ENCODE assay signal across 16 cellular contexts in genomic region chrX:139025822-139026221, GRCh38.
DNase-seq lines count a peak whose midpoint lies in the region; ATAC-seq and TF ChIP-seq lines count a peak whose summit lies in the region.
"Had no signal": no experiment of that assay in that cellular context is flagged by ENCODE, and none has a peak within 500 bp of the region (broad histone marks: within the 10 kb centered on the region; RNA-seq: fewer than 3 reads in every experiment).

No MANE protein-coding gene starts in this region.

- no peak overlapping the region for H2AFZ ChIP-seq in osteoblast (ENCODE audit: low read length)
- H2AFZ ChIP-seq: GM23248 had no signal

- H3K27me3 ChIP-seq in osteoblast (ENCODE audit: insufficient read depth, low read length) (no peaks in the 10 kb centered on the region), body of pancreas (no peaks in the 10 kb centered on the region)

- no peak overlapping the region for H3K4me2 ChIP-seq in osteoblast (ENCODE audit: insufficient read depth, low read length)
- H3K4me2 ChIP-seq: BLaER1 had no signal

- no peaks in the 10 kb centered on the region for H3K4me1 ChIP-seq in osteoblast (ENCODE audit: insufficient read depth, low read length)
- no peaks in the 10 kb centered on the region for H3K4me1 ChIP-seq in body of pancreas
- H3K4me1 ChIP-seq: BLaER1, Caco-2 had no signal

- peak; percentile 71 for ATAC-seq in esophagus mucosa
- ATAC-seq in body of pancreas: no peak
- ATAC-seq: GM12878, HCT116 had no signal

- TF ChIP-seq POLR2A in body of pancreas (IDR thresholded peaks at IDR 0.05): no peak

- H3K9me3 ChIP-seq in osteoblast (ENCODE audit: low read depth, low read length): no peaks in the 10 kb centered on the region
- no peaks in the 10 kb centered on the region for H3K9me3 ChIP-seq in body of pancreas
- H3K9me3 ChIP-seq: BLaER1, Caco-2 had no signal

- H3K36me3 ChIP-seq in osteoblast (ENCODE audit: insufficient read depth, low read length) (no peaks in the 10 kb centered on the region), body of pancreas (replicated peaks in 1 of 2; ENCODE audit: insufficient read depth in 1 of 2, low read depth in 2 of 2) (no peaks in the 10 kb centered on the region)
- H3K36me3 ChIP-seq: BLaER1 had no signal

- H3K27ac ChIP-seq in osteoblast (ENCODE audit: low read depth, low read length) (no peak overlapping the region), body of pancreas (no peak overlapping the region)
- H3K27ac ChIP-seq: BLaER1, GM23248 had no signal

- intact Hi-C loops in body of pancreas (cut with DNase I): no loop called here

- no peaks in the 10 kb centered on the region for H4K20me1 ChIP-seq in osteoblast (ENCODE audit: insufficient read depth, low read length)
- H4K20me1 ChIP-seq: BLaER1 had no signal

- H3K79me2 ChIP-seq in osteoblast (ENCODE audit: insufficient read depth, low read length): no peaks in the 10 kb centered on the region

- peak; percentile 50 for DNase-seq in DMS53 (lab: John Stamatoyannopoulos, UW)
- peak; percentile 20 for DNase-seq in M059J (ENCODE audit: low read depth)
- peak; percentile 3 for DNase-seq in osteoblast (ENCODE audit: insufficient read length, low spot score, missing footprints)
- DNase-seq in occipital lobe (lab: John Stamatoyannopoulos, UW): no peak
- DNase-seq in SIG-M5 (lab: John Stamatoyannopoulos, UW): no peak
- no peak for DNase-seq in Kasumi-1 (lab: John Stamatoyannopoulos, UW)
- DNase-seq in body of pancreas: no peak
- DNase-seq: 8988T; AML-193; Caco-2; CD8-positive, alpha-beta memory T cell; GM23248 had no signal

- no peak overlapping the region for H3K4me3 ChIP-seq in osteoblast (ENCODE audit: insufficient read depth, low read length)
- H3K4me3 ChIP-seq in body of pancreas: no peak overlapping the region
- H3K4me3 ChIP-seq: BLaER1, GM12878, GM23248 had no signal

- TF ChIP-seq CTCF in osteoblast (IDR thresholded peaks at IDR 0.05; ENCODE audit: extremely low read depth, low read depth, low read length): no peak
- no peak for TF ChIP-seq CTCF in body of pancreas (IDR thresholded peaks at IDR 0.05)

Comparison
In these comparisons a context has a peak if more than half of its experiments do, and no peak if none do; other contexts are left out.
1. DNase-seq: peak in DMS53 (single experiment), M059J (single experiment) and osteoblast (single experiment); none in occipital lobe (single experiment), SIG-M5 (single experiment), Kasumi-1 (0 of 2) and body of pancreas (0 of 4).